1 cellular context compared by ENCODE assay signal in genomic region chr10:28713626-28714352, GRCh38.
TF ChIP-seq lines count a peak whose summit lies in the region.

No MANE protein-coding gene starts in this region.

TF ChIP-seq in A549, 52 proteins besides CTCF, POLR2A, EP300 and RAD21 (continued from another document):
- TF ChIP-seq, protein P1, sequence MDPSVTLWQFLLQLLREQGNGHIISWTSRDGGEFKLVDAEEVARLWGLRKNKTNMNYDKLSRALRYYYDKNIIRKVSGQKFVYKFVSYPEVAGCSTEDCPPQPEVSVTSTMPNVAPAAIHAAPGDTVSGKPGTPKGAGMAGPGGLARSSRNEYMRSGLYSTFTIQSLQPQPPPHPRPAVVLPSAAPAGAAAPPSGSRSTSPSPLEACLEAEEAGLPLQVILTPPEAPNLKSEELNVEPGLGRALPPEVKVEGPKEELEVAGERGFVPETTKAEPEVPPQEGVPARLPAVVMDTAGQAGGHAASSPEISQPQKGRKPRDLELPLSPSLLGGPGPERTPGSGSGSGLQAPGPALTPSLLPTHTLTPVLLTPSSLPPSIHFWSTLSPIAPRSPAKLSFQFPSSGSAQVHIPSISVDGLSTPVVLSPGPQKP (IDR thresholded peaks at IDR 0.05; ENCODE audit: low read depth, low read length) = no peak
- TF ChIP-seq ZNF302 (CRISPR knock-in tag; IDR thresholded peaks at IDR 0.05) (no peak), CEBPB (IDR thresholded peaks at IDR 0.05) (no peak), CHD4 (IDR thresholded peaks at IDR 0.05; ENCODE audit: borderline replicate concordance) (no peak), CHD2 (IDR thresholded peaks at IDR 0.05; ENCODE audit: low read length, partially characterized antibody) (no peak), JUN (IDR thresholded peaks at IDR 0.05) (no peak)
